In the genomic region with DNA sequence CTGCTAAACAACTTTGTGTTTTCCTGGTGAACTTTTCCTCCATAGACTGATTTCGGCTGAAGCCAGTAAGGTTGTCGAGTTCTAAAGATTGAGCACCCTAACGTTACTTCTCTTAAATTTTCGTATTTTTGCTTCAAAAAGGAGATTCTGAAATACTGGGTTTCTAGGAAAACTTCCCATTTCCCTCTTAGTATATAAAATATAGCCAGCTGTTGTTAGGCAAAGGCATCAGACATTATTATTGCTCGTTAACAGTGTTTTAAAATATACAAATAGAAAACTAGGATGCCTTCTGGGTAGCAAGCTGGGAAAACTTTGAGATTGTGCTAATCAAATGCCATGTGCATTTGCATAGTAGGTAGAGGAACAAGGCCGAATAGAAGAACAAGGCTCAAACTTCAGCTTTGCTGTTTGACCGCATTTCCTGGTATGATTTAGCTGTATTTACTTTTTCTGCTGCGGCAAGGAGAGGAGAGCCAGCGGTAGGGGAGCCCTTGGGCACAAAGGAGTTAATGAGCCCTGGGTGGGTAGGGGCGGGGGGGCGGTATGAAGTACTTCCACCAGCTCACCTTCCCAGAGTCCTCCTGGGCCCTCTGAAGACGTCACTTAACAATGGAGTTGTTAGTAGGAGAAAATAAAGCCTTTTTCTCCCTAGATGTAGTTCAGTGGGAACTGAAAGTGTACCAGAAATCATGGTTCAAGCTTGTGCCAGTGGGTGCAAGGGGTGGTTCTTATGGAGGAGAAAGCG, we compare ENCODE assay signal across 8 cellular contexts.
DNase-seq lines count a peak whose midpoint lies in the region; ATAC-seq and TF ChIP-seq lines count a peak whose summit lies in the region.

No MANE protein-coding gene starts in this region.

- H3K27me3 Mint-ChIP-seq in CD14-positive monocyte (ENCODE audit: low read depth in 3 of 3), result peaks cover 0 to 1% (median 0%) of the 10 kb centered on the region in 3 donors

- TF ChIP-seq CTCF in CD14-positive monocyte (IDR thresholded peaks at IDR 0.05), result no peak
- no peak for TF ChIP-seq CTCF in mucosa of descending colon (IDR thresholded peaks at IDR 0.05)
- no peak for TF ChIP-seq CTCF in upper lobe of left lung (IDR thresholded peaks at IDR 0.05)

- no peaks in the 10 kb centered on the region for H3K36me3 ChIP-seq in mucosa of descending colon (ENCODE audit: low read depth)
- H3K36me3 ChIP-seq in upper lobe of left lung, result no peaks in the 10 kb centered on the region

- H3K27ac Mint-ChIP-seq in CD14-positive monocyte, result peak overlapping the region; percentile 8 to 78 (median 55)

- H3K4me3 ChIP-seq in mucosa of descending colon (no peak overlapping the region), upper lobe of left lung (no peak overlapping the region)

- intact Hi-C loops in CD14-positive monocyte (cut with micrococcal nuclease), result no loop called here
- intact Hi-C loops in mucosa of descending colon (cut with DNase I, micrococcal nuclease), result no loop called here

- no peaks in the 10 kb centered on the region for H3K9me3 Mint-ChIP-seq in CD14-positive monocyte

- TF ChIP-seq EP300 in upper lobe of left lung (IDR thresholded peaks at IDR 0.05), result no peak

- no peaks in the 10 kb centered on the region for H3K27me3 ChIP-seq in upper lobe of left lung

- H3K4me1 Mint-ChIP-seq in CD14-positive monocyte, result peaks cover 35% of the 10 kb centered on the region

- peaks cover 6 to 11% of the 10 kb centered on the region in 2 donors for H3K36me3 Mint-ChIP-seq in CD14-positive monocyte

- H3K4me3 Mint-ChIP-seq in CD14-positive monocyte, result peak overlapping the region; percentile 58 to 72

- no peak for TF ChIP-seq POLR2A in upper lobe of left lung (IDR thresholded peaks at IDR 0.05)

- no peak for DNase-seq in CD14-positive monocyte (ENCODE audit: low spot score)
- DNase-seq in NCI-H1092 treated with DMSO at 0.1 percent for 48 hours (lab: John Stamatoyannopoulos, UW), result peak; percentile 63
- DNase-seq in activated T-cell treated with anti-CD3 and anti-CD28 coated beads, Interleukin-2, amount 50 U/mL, for 1 hour, result peak; percentile 27
- peak; percentile 57 to 61 (median 58) for DNase-seq in mucosa of descending colon
- no peak for DNase-seq in upper lobe of left lung
- DNase-seq in NCI-H524 (lab: John Stamatoyannopoulos, UW), result no peak

- 57 to 69% methylated on average over 11 to 13 of the region's 13 CpGs for WGBS in upper lobe of left lung, 2 donors

- peak; percentile 73 for ATAC-seq in GM19351 (IDR thresholded peaks at IDR 0.05; ENCODE audit: unreplicated experiment)
- peak; percentile 72 for ATAC-seq in mucosa of descending colon
- ATAC-seq in upper lobe of left lung (ENCODE audit: low FRiP score in 2 of 2), result no peak
- ATAC-seq in GM21528 (IDR thresholded peaks at IDR 0.05; ENCODE audit: low FRiP score, unreplicated experiment), result no peak

- H3K9me3 ChIP-seq in mucosa of descending colon (no peaks in the 10 kb centered on the region), upper lobe of left lung (no peaks in the 10 kb centered on the region)

- H3K4me1 ChIP-seq in mucosa of descending colon (ENCODE audit: low read depth), result peaks cover 31% of the 10 kb centered on the region
- H3K4me1 ChIP-seq in upper lobe of left lung, result peaks cover 0 to 14% (median 6%) of the 10 kb centered on the region in 4 donors

- H3K27ac ChIP-seq in upper lobe of left lung, result no peak overlapping the region

Comparison
In these comparisons a context has a peak if more than half of its experiments do, and no peak if none do; other contexts are left out.
1. DNase-seq: peak in NCI-H1092 treated with DMSO at 0.1 percent for 48 hours (single experiment), activated T-cell treated with anti-CD3 and anti-CD28 coated beads, Interleukin-2, amount 50 U/mL, for 1 hour (single experiment) and mucosa of descending colon (3 of 3); none in CD14-positive monocyte (single experiment), upper lobe of left lung (0 of 2) and NCI-H524 (0 of 2).
2. ATAC-seq: peak in GM19351 (single experiment) and mucosa of descending colon (single experiment); none in upper lobe of left lung (0 of 2) and GM21528 (single experiment).